Comparison of ENCODE assay signal across 8 cellular contexts in the genomic region with DNA sequence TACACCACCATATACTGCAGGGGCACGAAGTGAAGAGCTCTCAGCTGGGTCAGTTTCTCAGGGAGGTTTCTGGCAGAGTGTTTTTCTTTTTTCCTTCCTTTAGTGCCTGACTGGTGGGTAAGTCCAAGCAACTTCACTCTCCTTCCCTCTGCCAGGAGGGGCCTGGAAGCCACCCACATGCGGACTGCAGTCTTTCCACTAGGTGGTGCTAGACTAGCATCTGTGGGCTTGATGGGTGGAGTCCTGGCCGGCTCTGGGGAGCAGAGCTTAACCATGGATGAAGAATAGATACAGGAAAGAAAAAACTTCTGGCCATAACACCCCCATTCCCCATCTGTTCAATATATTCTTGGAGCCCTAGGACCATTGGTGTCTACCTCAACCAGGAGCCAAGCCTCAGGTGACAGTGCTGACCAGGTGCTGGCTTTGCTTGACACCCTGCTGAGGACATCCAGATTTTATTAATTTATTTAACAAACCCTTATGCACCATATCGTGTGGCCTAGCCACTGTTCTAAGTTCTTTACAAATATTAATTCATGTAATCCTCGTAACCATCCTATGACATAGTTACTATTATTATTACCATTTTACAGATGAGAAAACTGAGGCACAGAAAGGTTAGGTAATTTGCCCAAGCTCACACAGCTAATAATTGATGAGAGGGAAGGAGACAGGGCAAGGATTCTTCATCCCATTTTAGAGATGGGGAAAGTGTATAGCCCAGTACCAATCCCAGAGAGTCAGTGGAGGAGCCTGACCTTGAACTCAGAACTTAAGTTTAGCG.
DNase-seq lines count a peak whose midpoint lies in the region; ATAC-seq, FAIRE-seq and TF ChIP-seq lines count a peak whose summit lies in the region.

No MANE protein-coding gene starts in this region.

- peak; percentile 48 for FAIRE-seq in TTC549 (lab: Jason Lieb, UNC)
- FAIRE-seq in endothelial cell of umbilical vein (lab: Jason Lieb, UNC), result peak; percentile 57

- no peak for DNase-seq in AG09319 (ENCODE audit: extremely low read depth, low read depth)
- DNase-seq in NCI-H2081 treated with DMSO at 0.1 percent for 48 hours (lab: John Stamatoyannopoulos, UW), result peak; percentile 15
- peak; percentile 31 for DNase-seq in endothelial cell of umbilical vein (ENCODE audit: low read depth, low spot score)
- DNase-seq in nephron progenitor cell, result peak; percentile 78
- DNase-seq in coronary artery (ENCODE audit: low spot score), result no peak

- no peak overlapping the region for H3K4me2 ChIP-seq in endothelial cell of umbilical vein (ENCODE audit: insufficient read depth, low read length)

- H3K4me3 Mint-ChIP-seq in nephron progenitor cell, result no peak overlapping the region

- H3K4me1 Mint-ChIP-seq in nephron progenitor cell, result peaks cover 7% of the 10 kb centered on the region

- H3K36me3 ChIP-seq in endothelial cell of umbilical vein (ENCODE audit: control insufficient read depth in 2 of 2, extremely low read depth in 1 of 2, insufficient read depth in 2 of 2, low read length in 2 of 2), result no peaks in the 10 kb centered on the region

- no peak for ATAC-seq in HG02763 (IDR thresholded peaks at IDR 0.05; ENCODE audit: unreplicated experiment)

- no peaks in the 10 kb centered on the region for H3K9me1 ChIP-seq in endothelial cell of umbilical vein (replicated peaks; ENCODE audit: control insufficient read depth, extremely low read depth, insufficient read depth, low read length)

- H3K9me3 ChIP-seq in endothelial cell of umbilical vein (replicated peaks; ENCODE audit: control insufficient read depth, insufficient read depth, low read length), result no peaks in the 10 kb centered on the region

- no peaks in the 10 kb centered on the region for H3K27me3 ChIP-seq in endothelial cell of umbilical vein (ENCODE audit: control insufficient read depth in 2 of 2, insufficient read depth in 2 of 2, low read length in 2 of 2)

- POLR2A ChIA-PET in endothelial cell of umbilical vein (lab: Charles Lee), result no interaction called here

- peaks cover 27% of the 10 kb centered on the region for H3K27me3 Mint-ChIP-seq in nephron progenitor cell (ENCODE audit: low read depth, poor library complexity)

- H3K9me3 Mint-ChIP-seq in nephron progenitor cell, result no peaks in the 10 kb centered on the region

- no peak overlapping the region for H3K9ac ChIP-seq in endothelial cell of umbilical vein (replicated peaks; ENCODE audit: extremely low read depth, insufficient read depth, low read length)

- H2AFZ ChIP-seq in endothelial cell of umbilical vein (ENCODE audit: low read depth, low read length), result no peak overlapping the region

- no peaks in the 10 kb centered on the region for H4K20me1 ChIP-seq in endothelial cell of umbilical vein (replicated peaks; ENCODE audit: control insufficient read depth, extremely low read depth, insufficient read depth, low read length)

- intact Hi-C loops in endothelial cell of umbilical vein (cut with micrococcal nuclease), result loop anchor here (1.0 kb wide), 2 partner anchors 714 to 825 kb away; no protein-coding TSS in a partner anchor

- H3K79me2 ChIP-seq in endothelial cell of umbilical vein (ENCODE audit: control insufficient read depth, insufficient read depth, low read length), result no peaks in the 10 kb centered on the region

- no peaks in the 10 kb centered on the region for H3K4me1 ChIP-seq in endothelial cell of umbilical vein (ENCODE audit: control insufficient read depth, extremely low read depth, insufficient read depth, low read length)

- dilution Hi-C loops in endothelial cell of umbilical vein (cut with MboI; ENCODE audit: extremely low pct_ligation_motif_present, low sequenced_read_pairs), result no loop called here

- no peak for TF ChIP-seq POLR2A in endothelial cell of umbilical vein (IDR thresholded peaks at IDR 0.05; ENCODE audit: low read depth, low read length)

- H3K36me3 Mint-ChIP-seq in nephron progenitor cell (ENCODE audit: low read depth), result no peaks in the 10 kb centered on the region

- CTCF ChIA-PET in endothelial cell of umbilical vein (lab: Charles Lee), result interaction anchor here (0.6 to 2.9 kb wide), 7 partner anchors 33 to 828 kb away, joined by 3 to 15 read pairs (median 5); no protein-coding TSS in a partner anchor

- no TSS peak for BruUV-seq in endothelial cell of umbilical vein (replicated peaks; lab: Mats Ljungman, UMichigan)

- H3K4me3 ChIP-seq in GM12875 (ENCODE audit: low read depth, low read length), result no peak overlapping the region
- no peak overlapping the region for H3K4me3 ChIP-seq in endothelial cell of umbilical vein (replicated peaks in 1 of 3; ENCODE audit: insufficient read depth in 1 of 3, low read depth in 1 of 3, low read length in 3 of 3)
- no peak overlapping the region for H3K4me3 ChIP-seq in coronary artery

- H3K27ac ChIP-seq in endothelial cell of umbilical vein (ENCODE audit: insufficient read depth, low read depth, low read length), result no peak overlapping the region
- H3K27ac ChIP-seq in coronary artery, result no peak overlapping the region

- H3K27ac Mint-ChIP-seq in nephron progenitor cell, result no peak overlapping the region

- peak; percentile 41 for TF ChIP-seq CTCF in AG09319 (IDR thresholded peaks at IDR 0.05; ENCODE audit: low read depth, low read length)
- peak; percentile 86 for TF ChIP-seq CTCF in GM12875 (IDR thresholded peaks at IDR 0.05; ENCODE audit: borderline replicate concordance, insufficient read depth, low read depth, low read length)
- peak; percentile 66 for TF ChIP-seq CTCF in endothelial cell of umbilical vein (IDR thresholded peaks at IDR 0.05; ENCODE audit: extremely low read depth in 1 of 2, insufficient read depth in 1 of 2, low read depth in 1 of 2, low read length in 2 of 2)
- TF ChIP-seq CTCF in nephron progenitor cell (IDR thresholded peaks at IDR 0.05), result peak; percentile 89
- TF ChIP-seq CTCF in coronary artery (IDR thresholded peaks at IDR 0.05), result no peak

TF ChIP-seq in endothelial cell of umbilical vein, 7 proteins besides CTCF, POLR2A, EP300 and RAD21:
- no peak for TF ChIP-seq MYC (IDR thresholded peaks at IDR 0.05; ENCODE audit: low read depth, low read length)
- no peak for TF ChIP-seq GATA2 (IDR thresholded peaks at IDR 0.05; ENCODE audit: insufficient read depth, insufficient read length, low read depth, low read length)
- no peak for TF ChIP-seq JUN (IDR thresholded peaks at IDR 0.05; ENCODE audit: borderline replicate concordance, insufficient read depth, insufficient read length, low read depth)
- no peak for TF ChIP-seq MAX (IDR thresholded peaks at IDR 0.05; ENCODE audit: insufficient read depth, insufficient read length)
- TF ChIP-seq FOS (IDR thresholded peaks at IDR 0.05; ENCODE audit: borderline replicate concordance, insufficient read depth, low read length), result no peak
- no peak for TF ChIP-seq POLR2AphosphoS5 (IDR thresholded peaks at IDR 0.05; ENCODE audit: insufficient read depth, low read depth, low read length)
- no peak for TF ChIP-seq EZH2 (IDR thresholded peaks at IDR 0.05; ENCODE audit: borderline replicate concordance, low read depth, low read length, severe bottlenecking)

Comparison
In these comparisons a context has a peak if more than half of its experiments do, and no peak if none do; other contexts are left out.
1. DNase-seq: peak in NCI-H2081 treated with DMSO at 0.1 percent for 48 hours (single experiment), endothelial cell of umbilical vein (single experiment) and nephron progenitor cell (single experiment); none in AG09319 (single experiment) and coronary artery (single experiment).